Comparison of ENCODE assay signal across 13 cellular contexts in the genomic region with DNA sequence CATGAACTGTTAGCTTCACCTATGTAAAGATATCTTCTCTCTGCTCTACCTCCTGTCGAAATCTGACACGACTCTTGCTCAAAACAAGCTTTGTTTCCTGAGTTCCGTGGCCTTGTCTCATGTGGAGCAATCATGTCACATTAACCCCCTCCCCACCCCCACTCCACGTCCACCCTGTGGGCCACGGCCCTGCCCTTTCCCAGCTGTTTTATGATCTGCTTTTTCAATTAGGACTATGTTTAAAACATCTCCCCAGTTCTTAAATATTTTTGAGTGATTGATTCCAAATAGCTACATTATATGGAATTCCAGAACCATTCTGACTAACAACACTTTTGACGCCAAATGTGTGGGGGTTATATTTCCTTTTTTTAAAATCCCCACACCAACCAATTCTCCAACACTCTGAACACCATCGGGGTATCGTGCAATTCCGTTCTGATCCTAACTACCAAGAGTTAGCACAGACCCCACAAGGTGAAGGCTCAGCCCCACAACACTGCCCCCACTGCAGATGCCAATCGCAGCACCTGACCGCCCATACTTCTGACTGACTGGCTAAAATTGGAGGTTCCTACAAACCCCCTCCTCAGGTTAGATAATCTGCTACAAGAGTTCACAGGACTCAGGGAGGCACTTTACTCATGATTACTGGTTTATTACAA. TPM values are rescaled to one million over a fixed set of nuclear protein-coding genes. Genes with fewer than 3 reads are reported as not detected.
DNase-seq lines count a peak whose midpoint lies in the region; TF ChIP-seq lines count a peak whose summit lies in the region.
"Had no signal": no experiment of that assay in that cellular context is flagged by ENCODE, and none has a peak within 500 bp of the region (broad histone marks: within the 10 kb centered on the region; RNA-seq: fewer than 3 reads in every experiment).

No MANE protein-coding gene starts in this region.

- H3K4me3 ChIP-seq in WERI-Rb-1 (ENCODE audit: low read depth, low read length) (no peak overlapping the region), esophagus muscularis mucosa (no peak overlapping the region), vagina (no peak overlapping the region)
- H3K4me3 ChIP-seq: A549 had no signal

- H2BK12ac ChIP-seq in H9 (ENCODE audit: insufficient read length, low read depth, low read length) = no peak overlapping the region

- no peak overlapping the region for H2BK20ac ChIP-seq in H9 (ENCODE audit: low read depth, low read length, poor library complexity, severe bottlenecking)

- H3K36me3 Mint-ChIP-seq in H9 (ENCODE audit: insufficient read depth in 1 of 3, low read depth in 3 of 3) = peaks cover 0 to 3% (median 0%) of the 10 kb centered on the region in 3 experiments; a peak in 3 of 7 replicates
- H3K36me3 Mint-ChIP-seq: CD8-positive, alpha-beta memory T cell had no signal

- peak overlapping the region in 1 of 3 experiments; percentile 90; a peak in 1 of 7 replicates for H3K27ac Mint-ChIP-seq in H9
- H3K27ac Mint-ChIP-seq: CD8-positive, alpha-beta memory T cell had no signal

- H4K20me1 ChIP-seq in H9 (ENCODE audit: control insufficient read depth, insufficient read depth, insufficient read length) = no peaks in the 10 kb centered on the region

- H3K79me1 ChIP-seq in H9 (ENCODE audit: insufficient read depth, low read depth, low read length, poor library complexity, severe bottlenecking) = no peaks in the 10 kb centered on the region

- no peaks in the 10 kb centered on the region for H3K9me3 ChIP-seq in H9 (ENCODE audit: control insufficient read depth, low read depth, low read length)
- H3K9me3 ChIP-seq in WERI-Rb-1 (ENCODE audit: severe bottlenecking) = peaks cover 31% of the 10 kb centered on the region
- no peaks in the 10 kb centered on the region for H3K9me3 ChIP-seq in esophagus muscularis mucosa
- H3K9me3 ChIP-seq in vagina = no peaks in the 10 kb centered on the region
- H3K9me3 ChIP-seq: Caco-2 had no signal

- H2AFZ ChIP-seq in H9 (ENCODE audit: low read length) = no peak overlapping the region

- no peak overlapping the region for H3K9ac ChIP-seq in H9 (ENCODE audit: extremely low read depth, insufficient read length, low read length)

- peaks cover 5 to 6% of the 10 kb centered on the region in 2 experiments for H3K9me3 Mint-ChIP-seq in H9

- TF ChIP-seq POLR2A in esophagus muscularis mucosa (IDR thresholded peaks at IDR 0.05; ENCODE audit: low read depth) (no peak), vagina (IDR thresholded peaks at IDR 0.05) (no peak)

- no peak overlapping the region for H3K4me3 Mint-ChIP-seq in H9
- H3K4me3 Mint-ChIP-seq: CD8-positive, alpha-beta memory T cell had no signal

- TF ChIP-seq EP300 in esophagus muscularis mucosa (IDR thresholded peaks at IDR 0.05) = no peak

- H3K4me2 ChIP-seq in H9 (ENCODE audit: insufficient read depth, insufficient read length, low read length) = no peak overlapping the region
- H3K4me2 ChIP-seq: A549 had no signal

- H2BK120ac ChIP-seq in H9 (ENCODE audit: low read depth, low read length, poor library complexity, severe bottlenecking) = no peak overlapping the region

- peaks cover 37% of the 10 kb centered on the region for H3K27me3 Mint-ChIP-seq in H9 (ENCODE audit: low read depth)

- H3K23ac ChIP-seq in H9 (ENCODE audit: insufficient read length, low read depth, low read length) = no peak overlapping the region

- no peak overlapping the region for H2AK5ac ChIP-seq in H9 (ENCODE audit: insufficient read length, low read length)

- H3K36me3 ChIP-seq in WERI-Rb-1 (no peaks in the 10 kb centered on the region), esophagus muscularis mucosa (no peaks in the 10 kb centered on the region), vagina (no peaks in the 10 kb centered on the region)

- H4K8ac ChIP-seq in H9 (replicated peaks; ENCODE audit: insufficient read length, low read depth, low read length) = no peak overlapping the region

- H3K18ac ChIP-seq in H9 (ENCODE audit: insufficient read length, low read depth, low read length) = no peak overlapping the region

- no peak overlapping the region for H4K5ac ChIP-seq in H9 (ENCODE audit: insufficient read length, low read depth, low read length)

- H3K79me2 ChIP-seq in H9 (ENCODE audit: insufficient read depth, low read length) = no peaks in the 10 kb centered on the region

- peak; percentile 14 for DNase-seq in H9
- DNase-seq in WERI-Rb-1 = peak; percentile 7
- peak; percentile 74 for DNase-seq in esophagus muscularis mucosa (ENCODE audit: extremely low spot score)
- DNase-seq in vagina (ENCODE audit: extremely low spot score in 2 of 2) = peak; percentile 31 to 54
- DNase-seq in activated CD4-positive, alpha-beta T cell treated with anti-CD3 and anti-CD28 coated beads, Interleukin-2, amount 50 U/mL, for 1 hour = no peak
- DNase-seq in activated T-cell treated with anti-CD3 and anti-CD28 coated beads, Interleukin-2, amount 50 U/mL, for 48 hours = no peak
- DNase-seq: Caco-2; CD8-positive, alpha-beta memory T cell; DND-41; GDM1; IMR-90 had no signal

- peaks cover 7 to 24% of the 10 kb centered on the region in 2 experiments; a peak in 3 of 4 replicates for H3K4me1 Mint-ChIP-seq in H9

- intact Hi-C loops in esophagus muscularis mucosa (cut with DNase I) (no loop called here), vagina (cut with DNase I) (no loop called here)

- no peak overlapping the region for H2BK5ac ChIP-seq in H9 (ENCODE audit: insufficient read length, low read length)

- H3K4me1 ChIP-seq in H9 (ENCODE audit: insufficient read depth, low read length) (peaks cover 3% of the 10 kb centered on the region; the same call in 1 of the 2 replicates), esophagus muscularis mucosa (no peaks in the 10 kb centered on the region), vagina (no peaks in the 10 kb centered on the region)
- H3K4me1 ChIP-seq: A549, Caco-2 had no signal

- WGBS in H9 (ENCODE audit: extremely low coverage, insufficient read length, low lambda C conversion rate) = no CpG with 5 or more reads among the region's 11 CpGs
- WGBS in esophagus muscularis mucosa = 83% methylated on average over 11 of the region's 11 CpGs

- H2BK15ac ChIP-seq in H9 (ENCODE audit: low read depth, low read length) = no peak overlapping the region

- no peak overlapping the region for H3K14ac ChIP-seq in H9 (ENCODE audit: insufficient read depth, low read length)

- no peaks in the 10 kb centered on the region for H3K23me2 ChIP-seq in H9 (ENCODE audit: insufficient read length, low read depth, low read length, poor library complexity, severe bottlenecking)

- H3K27ac ChIP-seq in H9 (ENCODE audit: insufficient read length, low read depth, low read length) = no peak overlapping the region
- no peak overlapping the region for H3K27ac ChIP-seq in WERI-Rb-1
- H3K27ac ChIP-seq in esophagus muscularis mucosa (replicated peaks in 1 of 4) = no peak overlapping the region
- H3K27ac ChIP-seq in vagina = no peak overlapping the region
- H3K27ac ChIP-seq: A549 had no signal

- no peak overlapping the region for H3K56ac ChIP-seq in H9 (ENCODE audit: insufficient read length, low read depth, low read length)

- no peak for TF ChIP-seq CTCF in H9 (conservative IDR thresholded peaks at IDR 0.05)
- TF ChIP-seq CTCF in WERI-Rb-1 (IDR thresholded peaks at IDR 0.05; ENCODE audit: low read depth, low read length) = no peak
- no peak for TF ChIP-seq CTCF in esophagus muscularis mucosa (IDR thresholded peaks at IDR 0.05)
- TF ChIP-seq CTCF in vagina (IDR thresholded peaks at IDR 0.05) = no peak

- H4K91ac ChIP-seq in H9 (ENCODE audit: insufficient read length, low read depth, low read length) = no peak overlapping the region

- no peaks in the 10 kb centered on the region for H3K27me3 ChIP-seq in H9 (ENCODE audit: insufficient read depth, low read length)
- H3K27me3 ChIP-seq in WERI-Rb-1 (ENCODE audit: insufficient read depth, low read depth, severe bottlenecking) = peaks cover 85% of the 10 kb centered on the region
- peaks cover 0 to 32% (median 0%) of the 10 kb centered on the region in 4 donors for H3K27me3 ChIP-seq in esophagus muscularis mucosa
- no peaks in the 10 kb centered on the region for H3K27me3 ChIP-seq in vagina

- H3K4ac ChIP-seq in H9 (ENCODE audit: low read depth, low read length) = no peak overlapping the region

- H3T11ph ChIP-seq in H9 (ENCODE audit: low read length) = no peak overlapping the region

RNA-seq across cellular contexts. Expression of a gene that starts 12.7 kb away (rescaled TPM):
- total RNA-seq in H9 (2021) (not detected in 2 replicates), esophagus muscularis mucosa (100 to 1,000 TPM in 1 of 4 donors, 10 to 100 TPM in 2, 1 to 10 TPM in 1; 9.9 to 155 (median 12.0) TPM), vagina (1,155 TPM)
- total RNA-seq: Caco-2; CD8-positive, alpha-beta memory T cell; H4; IMR-90 had no signal

RNA-seq across cellular contexts. Expression of a gene that starts 12.8 kb away (rescaled TPM):
- total RNA-seq in H9 (2021) (not detected in 2 replicates), esophagus muscularis mucosa (not detected), vagina (not detected)
- total RNA-seq: Caco-2; CD8-positive, alpha-beta memory T cell; H4; IMR-90 had no signal

RNA-seq across cellular contexts. Expression of a gene that starts 28.1 kb away (rescaled TPM):
- total RNA-seq in H9 (2021) (not detected in 2 replicates), esophagus muscularis mucosa (10 to 100 TPM in 1 of 4 donors, not detected in 3; 33.1 TPM), vagina (4.2 TPM)
- total RNA-seq: Caco-2; CD8-positive, alpha-beta memory T cell; H4; IMR-90 had no signal

RNA-seq across cellular contexts. Expression of a gene that starts 45.9 kb away (rescaled TPM):
- total RNA-seq in H9 (2021) = not detected in 2 replicates
- 100 to 1,000 TPM in 2 of 4 donors, 10 to 100 TPM in 2; 61.2 to 845 (median 119) TPM for total RNA-seq in esophagus muscularis mucosa
- total RNA-seq in vagina = 4,658 TPM
- total RNA-seq: Caco-2, H4, IMR-90 had no signal

RNA-seq across cellular contexts. Expression of a gene that starts 54.9 kb away (rescaled TPM):
- not detected in 2 replicates for total RNA-seq in H9 (2021)
- not detected for total RNA-seq in esophagus muscularis mucosa
- 3.9 TPM for total RNA-seq in vagina
- total RNA-seq: Caco-2; CD8-positive, alpha-beta memory T cell; H4; IMR-90 had no signal

Comparison
In these comparisons a context has a peak if more than half of its experiments do, and no peak if none do; other contexts are left out.
1. DNase-seq: peak in H9 (single experiment), WERI-Rb-1 (single experiment), esophagus muscularis mucosa (single experiment) and vagina (2 of 2); none in activated CD4-positive, alpha-beta T cell treated with anti-CD3 and anti-CD28 coated beads, Interleukin-2, amount 50 U/mL, for 1 hour (single experiment) and activated T-cell treated with anti-CD3 and anti-CD28 coated beads, Interleukin-2, amount 50 U/mL, for 48 hours (0 of 2).
2. RNA of a gene that starts 12.7 kb away (total RNA-seq): 1,155 TPM in vagina (single experiment) and 9.9 to 155 TPM in esophagus muscularis mucosa; not detected in H9; every median in the first group is over 10 times any median in the second.